8 cellular contexts compared by ENCODE assay signal in genomic region chr11:80155412-80156017, GRCh38.
A peak's percentile ranks its signal among the peaks of the same experiment; 100 is the strongest.
DNase-seq lines count a peak whose midpoint lies in the region; ATAC-seq and TF ChIP-seq lines count a peak whose summit lies in the region.

No MANE protein-coding gene starts in this region.

- H3K9me3 ChIP-seq in mucosa of descending colon (no peaks in the 10 kb centered on the region), gastrocnemius medialis (no peaks in the 10 kb centered on the region)
- H3K9me3 ChIP-seq in CD4-positive, alpha-beta T cell (ENCODE audit: control insufficient read depth, low read length): no peaks in the 10 kb centered on the region

- H3K4me1 ChIP-seq in mucosa of descending colon (ENCODE audit: low read depth) (no peaks in the 10 kb centered on the region), gastrocnemius medialis (no peaks in the 10 kb centered on the region)

- no peak overlapping the region for H3K27ac Mint-ChIP-seq in CD4-positive, alpha-beta T cell

- no peak overlapping the region for H3K4me3 ChIP-seq in astrocyte of the spinal cord (ENCODE audit: low read depth, low read length)
- no peak overlapping the region for H3K4me3 ChIP-seq in mucosa of descending colon
- H3K4me3 ChIP-seq in gastrocnemius medialis: no peak overlapping the region

- no peak for TF ChIP-seq POLR2A in gastrocnemius medialis (IDR thresholded peaks at IDR 0.05)

- intact Hi-C loops in mucosa of descending colon (cut with DNase I, micrococcal nuclease): no loop called here
- intact Hi-C loops in gastrocnemius medialis (cut with DNase I; ENCODE audit: low total_unique reads): no loop called here
- intact Hi-C loops in CD4-positive, alpha-beta T cell (cut with DNase I, micrococcal nuclease): no loop called here

- CTCF ChIA-PET in CD4-positive, alpha-beta T cell (lab: Charles Lee): no interaction called here

- POLR2A ChIA-PET in CD4-positive, alpha-beta T cell (lab: Charles Lee): no interaction called here

- H3K36me3 ChIP-seq in mucosa of descending colon (ENCODE audit: low read depth) (no peaks in the 10 kb centered on the region), gastrocnemius medialis (no peaks in the 10 kb centered on the region)

- no peaks in the 10 kb centered on the region for H3K36me3 Mint-ChIP-seq in CD4-positive, alpha-beta T cell (ENCODE audit: low read depth)

- H3K27me3 Mint-ChIP-seq in CD4-positive, alpha-beta T cell: no peaks in the 10 kb centered on the region

- no peak overlapping the region for H3K4me3 Mint-ChIP-seq in CD4-positive, alpha-beta T cell

- ATAC-seq in GM18867 (IDR thresholded peaks at IDR 0.05; ENCODE audit: unreplicated experiment): peak; percentile 73
- peak; percentile 43 for ATAC-seq in mucosa of descending colon
- no peak for ATAC-seq in gastrocnemius medialis
- no peak for ATAC-seq in CD4-positive, alpha-beta T cell (ENCODE audit: poor library complexity)
- ATAC-seq in HG02884 (IDR thresholded peaks at IDR 0.05; ENCODE audit: unreplicated experiment): no peak

- no peaks in the 10 kb centered on the region for H3K27me3 ChIP-seq in gastrocnemius medialis
- H3K27me3 ChIP-seq in CD4-positive, alpha-beta T cell (ENCODE audit: control insufficient read depth, insufficient read depth, low read length): no peaks in the 10 kb centered on the region

- in situ Hi-C loops in astrocyte of the spinal cord (cut with HindIII; ENCODE audit: low sequenced_read_pairs): no loop called here
- in situ Hi-C loops in gastrocnemius medialis (cut with MboI; ENCODE audit: low sequenced_read_pairs in 4 of 4): no loop called here

- H3K4me1 Mint-ChIP-seq in CD4-positive, alpha-beta T cell (ENCODE audit: low read depth): no peaks in the 10 kb centered on the region

- H3K27ac ChIP-seq in gastrocnemius medialis: no peak overlapping the region
- H3K27ac ChIP-seq in CD4-positive, alpha-beta T cell (ENCODE audit: low read depth, low read length): no peak overlapping the region

- H3K9me3 Mint-ChIP-seq in CD4-positive, alpha-beta T cell: peaks cover 5% of the 10 kb centered on the region

- peak; percentile 18 for TF ChIP-seq CTCF in AG09319 (IDR thresholded peaks at IDR 0.05; ENCODE audit: low read depth, low read length)
- TF ChIP-seq CTCF in astrocyte of the spinal cord (IDR thresholded peaks at IDR 0.05; ENCODE audit: low read depth, low read length): peak; percentile 58
- TF ChIP-seq CTCF in mucosa of descending colon (IDR thresholded peaks at IDR 0.05): no peak
- TF ChIP-seq CTCF in gastrocnemius medialis (IDR thresholded peaks at IDR 0.05 in 4 of 5, conservative IDR thresholded peaks at IDR 0.05 in 1 of 5): peak in 2 of 5 experiments; percentile 25 to 26
- no peak for TF ChIP-seq CTCF in CD4-positive, alpha-beta T cell (IDR thresholded peaks at IDR 0.05)

- DNase-seq in AG09319 (ENCODE audit: extremely low read depth, low read depth) (no peak), LoVo (ENCODE audit: low spot score) (peak; percentile 16), astrocyte of the spinal cord (ENCODE audit: low read depth, low spot score) (peak; percentile 31), mucosa of descending colon (peak in 1 of 3 donors; percentile 38), gastrocnemius medialis (no peak)
- DNase-seq in CD4-positive, alpha-beta T cell: no peak

Comparison
In these comparisons a context has a peak if more than half of its experiments do, and no peak if none do; other contexts are left out.
1. DNase-seq: peak in LoVo (single experiment) and astrocyte of the spinal cord (single experiment); none in AG09319 (single experiment), gastrocnemius medialis (0 of 2) and CD4-positive, alpha-beta T cell (0 of 10).
2. CTCF ChIP-seq: peak in AG09319 (single experiment) and astrocyte of the spinal cord (single experiment); none in mucosa of descending colon (single experiment) and CD4-positive, alpha-beta T cell (single experiment).
3. ATAC-seq: peak in GM18867 (single experiment) and mucosa of descending colon (single experiment); none in gastrocnemius medialis (0 of 2), CD4-positive, alpha-beta T cell (single experiment) and HG02884 (single experiment).